ENCODE assay signal across 8 cellular contexts in the genomic region with DNA sequence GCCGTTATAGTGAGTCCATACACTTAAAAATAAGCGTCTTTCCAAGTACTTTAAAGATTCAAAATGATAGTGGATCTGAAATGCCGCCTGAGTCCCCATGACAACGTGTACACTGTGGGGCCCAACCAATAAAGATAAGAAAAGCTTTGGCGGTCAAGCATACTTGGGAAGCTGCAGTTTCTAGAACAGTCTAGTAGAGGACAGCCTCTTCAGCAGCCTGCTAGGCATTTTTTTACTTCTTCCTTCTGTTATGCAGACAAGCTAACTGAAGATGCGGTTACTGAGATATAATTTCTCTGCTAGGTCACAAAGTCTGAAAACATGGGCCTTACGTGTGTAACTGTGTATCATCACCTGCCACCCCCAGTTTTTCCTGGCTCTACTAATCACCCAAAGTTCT. TPM values are rescaled to one million over a fixed set of nuclear protein-coding genes. Genes with fewer than 3 reads are reported as not detected.
A peak's percentile ranks its signal among the peaks of the same experiment; 100 is the strongest.
DNase-seq lines count a peak whose midpoint lies in the region; ATAC-seq and TF ChIP-seq lines count a peak whose summit lies in the region.

No MANE protein-coding gene starts in this region.

- in situ Hi-C loops in GM23248 (cut with MboI), result no loop called here

- H3K79me2 ChIP-seq in GM23248 (ENCODE audit: insufficient read depth), result peaks cover 38% of the 10 kb centered on the region

- H3K4me2 ChIP-seq in GM23248 (ENCODE audit: unreplicated experiment), result peak overlapping the region; percentile 95

- peak overlapping the region; percentile 89 to 99 for H3K4me3 Mint-ChIP-seq in effector memory CD8-positive, alpha-beta T cell
- H3K4me3 Mint-ChIP-seq in naive B cell, result peak overlapping the region; percentile 79 to 98 (median 93)

- POLR2A ChIA-PET in HEK293T (lab: Yijun Ruan, JAX), result interaction anchor here (1.4 kb wide), 1 partner anchor 42 kb away, joined by 4 read pairs; no protein-coding TSS in a partner anchor

- peaks cover 14% of the 10 kb centered on the region for H3K36me3 Mint-ChIP-seq in effector memory CD8-positive, alpha-beta T cell (ENCODE audit: insufficient read depth)
- no peaks in the 10 kb centered on the region for H3K36me3 Mint-ChIP-seq in naive B cell

- peak overlapping the region; percentile 98 for H2AFZ ChIP-seq in GM23248

- no peaks in the 10 kb centered on the region for H3K36me3 ChIP-seq in ES-I3 (ENCODE audit: insufficient read depth, low read length)
- no peaks in the 10 kb centered on the region for H3K36me3 ChIP-seq in GM23248 (ENCODE audit: low read depth)
- H3K36me3 ChIP-seq in NT2/D1 (ENCODE audit: insufficient read depth, insufficient read length, low read length), result no peaks in the 10 kb centered on the region

- H3K4me3 ChIP-seq in GM23248 (peak overlapping the region; percentile 96), NT2/D1 (ENCODE audit: insufficient read length, low read depth) (peak overlapping the region; percentile 85)

- peaks cover 27 to 30% of the 10 kb centered on the region in 2 donors for H3K4me1 Mint-ChIP-seq in effector memory CD8-positive, alpha-beta T cell (ENCODE audit: low read depth in 2 of 2)
- peaks cover 13 to 36% (median 17%) of the 10 kb centered on the region in 3 donors for H3K4me1 Mint-ChIP-seq in naive B cell

- H3F3A ChIP-seq in GM23248 (ENCODE audit: insufficient read depth), result peaks cover 8% of the 10 kb centered on the region; the same call in 1 of the 2 replicates

- no peaks in the 10 kb centered on the region for H3K9me2 ChIP-seq in GM23248 (ENCODE audit: insufficient read depth)

- CTCF ChIA-PET in HEK293T (lab: Yijun Ruan, JAX), result no interaction called here

- H3K9me3 Mint-ChIP-seq in effector memory CD8-positive, alpha-beta T cell, result no peaks in the 10 kb centered on the region
- H3K9me3 Mint-ChIP-seq in naive B cell, result peaks cover 0 to 5% (median 0%) of the 10 kb centered on the region in 7 donors

- H4K20me1 ChIP-seq in GM23248 (ENCODE audit: insufficient read depth), result no peaks in the 10 kb centered on the region

- 36 to 37% methylated on average over 7 of the region's 7 CpGs for WGBS in GM23248 (ENCODE audit: low coverage in 1 of 2, low lambda C conversion rate in 2 of 2, missing lambda C conversion rate in 2 of 2), 2 experiments

- H3K27ac ChIP-seq in GM23248, result peak overlapping the region; percentile 94

- peak; percentile 36 for ATAC-seq in effector memory CD8-positive, alpha-beta T cell (replicated peaks)
- ATAC-seq in naive B cell (ENCODE audit: low read depth in 2 of 2), result peak in 1 of 2 donors; percentile 11

- H3K9me3 ChIP-seq in ES-I3 (ENCODE audit: control insufficient read depth, insufficient read depth, low read length), result no peaks in the 10 kb centered on the region
- H3K9me3 ChIP-seq in GM23248 (ENCODE audit: low read depth), result no peaks in the 10 kb centered on the region
- no peaks in the 10 kb centered on the region for H3K9me3 ChIP-seq in NT2/D1 (ENCODE audit: insufficient read depth, low read length)

- H3K9ac ChIP-seq in ES-I3 (ENCODE audit: low read depth, low read length) (peak overlapping the region; percentile 83; the same call in 1 of the 2 replicates), GM23248 (peak overlapping the region; percentile 98), NT2/D1 (ENCODE audit: insufficient read length, low read depth) (no peak overlapping the region)

- peak overlapping the region; percentile 95 to 98 for H3K27ac Mint-ChIP-seq in effector memory CD8-positive, alpha-beta T cell
- peak overlapping the region; percentile 84 to 98 (median 96) for H3K27ac Mint-ChIP-seq in naive B cell

- no peaks in the 10 kb centered on the region for H3K27me3 Mint-ChIP-seq in effector memory CD8-positive, alpha-beta T cell
- H3K27me3 Mint-ChIP-seq in naive B cell, result no peaks in the 10 kb centered on the region

- DNase-seq in GM23248, result no peak
- no peak for DNase-seq in NT2/D1 (ENCODE audit: low read depth, low spot score)
- DNase-seq in effector memory CD8-positive, alpha-beta T cell, result no peak
- DNase-seq in naive B cell, result no peak
- no peak for DNase-seq in NCI-H510A treated with DMSO at 0.1 percent for 48 hours (lab: John Stamatoyannopoulos, UW)
- DNase-seq in HEK293T (ENCODE audit: extremely low spot score), result no peak
- no peak for DNase-seq in NCI-H446 (lab: John Stamatoyannopoulos, UW)

- H3K4me1 ChIP-seq in ES-I3 (ENCODE audit: insufficient read depth, low read length), result peaks cover 12% of the 10 kb centered on the region; the same call in 1 of the 2 replicates
- H3K4me1 ChIP-seq in GM23248 (ENCODE audit: insufficient read depth), result peaks cover 7% of the 10 kb centered on the region; the same call in 1 of the 2 replicates
- no peaks in the 10 kb centered on the region for H3K4me1 ChIP-seq in NT2/D1 (ENCODE audit: insufficient read depth, insufficient read length)

- no peaks in the 10 kb centered on the region for H3K27me3 ChIP-seq in GM23248 (replicated peaks; ENCODE audit: insufficient read depth)
- no peaks in the 10 kb centered on the region for H3K27me3 ChIP-seq in NT2/D1 (ENCODE audit: insufficient read depth, insufficient read length)

TF ChIP-seq in HEK293T, 16 proteins besides CTCF, POLR2A, EP300 and RAD21:
- TF ChIP-seq LEF1 (IDR thresholded peaks at IDR 0.05; ENCODE audit: borderline replicate concordance), result no peak
- no peak for TF ChIP-seq FOXK2 (IDR thresholded peaks at IDR 0.05)
- no peak for TF ChIP-seq SP1 (IDR thresholded peaks at IDR 0.05)

RNA-seq across cellular contexts. Expression of a gene that starts 0.4 kb away (rescaled TPM):
- 12.8 and 14.2 TPM in 2 replicates for total RNA-seq in GM23248 (2014; rRNA removed; shearing (Covaris generic))
- polyA plus RNA-seq in GM23248 (2016; fragmentation: Nextera tagmentation; extraction: Ambion mirVana) (10.9 and 12.2 TPM in 2 replicates), naive B cell (ENCODE audit: low read depth in 6 of 6) (10 to 100 TPM; 21.3 to 33.5 (median 25.1) TPM)
